Comparison of ENCODE assay signal across 9 cellular contexts in the genomic region with DNA sequence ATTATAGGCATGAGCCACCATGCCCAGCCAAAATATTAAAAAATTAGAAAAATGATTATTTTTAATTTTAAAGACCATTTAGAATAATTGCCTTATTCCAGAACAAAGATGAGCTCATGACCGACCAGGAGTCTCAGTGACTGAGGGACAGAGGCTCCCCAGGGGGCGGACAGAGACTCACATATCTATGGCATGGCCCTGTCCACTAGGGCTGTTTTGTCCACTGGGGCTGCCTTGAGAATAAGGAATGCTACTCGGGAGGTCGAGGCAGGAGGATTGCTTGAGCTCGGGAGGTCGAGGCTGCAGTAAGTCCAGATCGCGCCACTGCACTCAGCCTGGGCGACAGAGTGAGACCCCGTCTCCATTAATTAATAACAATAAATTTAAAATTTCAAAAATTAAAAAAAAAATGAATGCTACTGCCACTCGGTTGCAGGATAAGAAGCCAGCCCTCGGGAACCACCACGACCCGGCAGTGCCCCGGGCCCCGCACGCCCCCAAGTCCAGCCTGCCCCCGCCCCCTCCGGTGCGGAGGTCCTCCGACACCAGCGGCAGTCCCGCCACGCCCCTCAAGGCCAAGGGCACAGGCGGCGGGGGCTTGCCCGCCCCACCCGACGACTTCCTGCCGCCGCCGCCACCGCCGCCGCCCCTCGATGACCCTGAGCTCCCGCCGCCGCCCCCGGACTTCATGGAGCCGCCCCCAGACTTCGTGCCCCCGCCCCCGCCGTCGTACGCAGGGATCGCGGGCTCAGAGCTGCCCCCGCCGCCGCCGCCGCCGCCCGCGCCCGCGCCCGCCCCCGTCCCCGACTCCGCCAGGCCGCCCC.
DNase-seq lines count a peak whose midpoint lies in the region; ATAC-seq and TF ChIP-seq lines count a peak whose summit lies in the region.
"Had no signal": no experiment of that assay in that cellular context is flagged by ENCODE, and none has a peak within 500 bp of the region (broad histone marks: within the 10 kb centered on the region; RNA-seq: fewer than 3 reads in every experiment).

No MANE protein-coding gene starts in this region.

- CTCF ChIA-PET in activated CD4-positive, alpha-beta memory T cell treated with anti-CD3 and anti-CD28 coated beads for 36 hours (lab: Charles Lee), result interaction anchor here (1.3 kb wide), 1 partner anchor 232 kb away, joined by 4 read pairs; no protein-coding TSS in a partner anchor

- H3K9me3 Mint-ChIP-seq in activated CD4-positive, alpha-beta memory T cell treated with anti-CD3 and anti-CD28 coated beads for 36 hours, result no peaks in the 10 kb centered on the region
- H3K9me3 Mint-ChIP-seq: activated CD4-positive, alpha-beta T cell treated with anti-CD3 and anti-CD28 coated beads, Interleukin-2, amount 10 ng/mL, durations not matched to agents 24 days and 14 days had no signal

- POLR2A ChIA-PET in activated CD4-positive, alpha-beta memory T cell treated with anti-CD3 and anti-CD28 coated beads for 36 hours (lab: Charles Lee), result no interaction called here

- H3K4me3 ChIP-seq in right cardiac atrium (ENCODE audit: low read length), result peak overlapping the region; percentile 71
- H3K4me3 ChIP-seq in prostate gland, result peak overlapping the region; percentile 6 to 30

- ATAC-seq in right cardiac atrium, result peak; percentile 72 to 88

- intact Hi-C loops in right cardiac atrium (cut with DNase I) (no loop called here), prostate gland (cut with DNase I) (no loop called here)
- intact Hi-C loops in activated CD4-positive, alpha-beta memory T cell treated with anti-CD3 and anti-CD28 coated beads for 36 hours (cut with micrococcal nuclease), result no loop called here

- H3K4me1 Mint-ChIP-seq in activated CD4-positive, alpha-beta memory T cell treated with anti-CD3 and anti-CD28 coated beads for 36 hours (ENCODE audit: low read depth), result no peaks in the 10 kb centered on the region
- H3K4me1 Mint-ChIP-seq: activated CD4-positive, alpha-beta T cell treated with anti-CD3 and anti-CD28 coated beads, Interleukin-2, amount 10 ng/mL, durations not matched to agents 24 days and 14 days had no signal

- no peak overlapping the region for H3K27ac ChIP-seq in right cardiac atrium (ENCODE audit: low read length)
- no peak overlapping the region for H3K27ac ChIP-seq in prostate gland

- H3K4me3 Mint-ChIP-seq in activated CD4-positive, alpha-beta memory T cell treated with anti-CD3 and anti-CD28 coated beads for 36 hours, result no peak overlapping the region
- H3K4me3 Mint-ChIP-seq: activated CD4-positive, alpha-beta T cell treated with anti-CD3 and anti-CD28 coated beads, Interleukin-2, amount 10 ng/mL, durations not matched to agents 24 days and 14 days had no signal

- H3K27me3 Mint-ChIP-seq in activated CD4-positive, alpha-beta memory T cell treated with anti-CD3 and anti-CD28 coated beads for 36 hours, result no peaks in the 10 kb centered on the region
- H3K27me3 Mint-ChIP-seq: activated CD4-positive, alpha-beta T cell treated with anti-CD3 and anti-CD28 coated beads, Interleukin-2, amount 10 ng/mL, durations not matched to agents 24 days and 14 days had no signal

- no peak for TF ChIP-seq CTCF in prostate gland (IDR thresholded peaks at IDR 0.05)

- no peaks in the 10 kb centered on the region for H3K4me1 ChIP-seq in ES-I3 (ENCODE audit: insufficient read depth, low read length)
- no peaks in the 10 kb centered on the region for H3K4me1 ChIP-seq in right cardiac atrium (ENCODE audit: control insufficient read depth, insufficient read depth, low read length)
- H3K4me1 ChIP-seq in prostate gland (replicated peaks), result no peaks in the 10 kb centered on the region

- peak overlapping the region; percentile 60; the same call in 1 of the 2 replicates for H3K9ac ChIP-seq in ES-I3 (ENCODE audit: low read depth, low read length)

- no peak overlapping the region for H3K27ac Mint-ChIP-seq in activated CD4-positive, alpha-beta memory T cell treated with anti-CD3 and anti-CD28 coated beads for 36 hours
- H3K27ac Mint-ChIP-seq: activated CD4-positive, alpha-beta T cell treated with anti-CD3 and anti-CD28 coated beads, Interleukin-2, amount 10 ng/mL, durations not matched to agents 24 days and 14 days had no signal

- H3K36me3 ChIP-seq in ES-I3 (ENCODE audit: insufficient read depth, low read length) (no peaks in the 10 kb centered on the region), prostate gland (no peaks in the 10 kb centered on the region)

- no peak for TF ChIP-seq POLR2A in prostate gland (IDR thresholded peaks at IDR 0.05)

- peaks cover 64% of the 10 kb centered on the region for H3K36me3 Mint-ChIP-seq in activated CD4-positive, alpha-beta memory T cell treated with anti-CD3 and anti-CD28 coated beads for 36 hours

- in situ Hi-C loops in SK-MEL-5 (cut with HindIII; ENCODE audit: low pct_unique_long_range_greater_than_20kb, low sequenced_read_pairs), result no loop called here

- no peaks in the 10 kb centered on the region for H3K27me3 ChIP-seq in right cardiac atrium (ENCODE audit: control insufficient read depth, insufficient read depth)
- peaks cover 4% of the 10 kb centered on the region for H3K27me3 ChIP-seq in prostate gland (replicated peaks; ENCODE audit: insufficient read depth)

- H3K9me3 ChIP-seq in ES-I3 (ENCODE audit: control insufficient read depth, insufficient read depth, low read length) (no peaks in the 10 kb centered on the region), right cardiac atrium (ENCODE audit: control insufficient read depth, low read length) (no peaks in the 10 kb centered on the region), prostate gland (no peaks in the 10 kb centered on the region)

- WGBS in right cardiac atrium, result 25% methylated on average over 64 of the region's 64 CpGs
- WGBS in prostate gland, result 23% methylated on average over 49 of the region's 64 CpGs

- DNase-seq in SK-MEL-5 (ENCODE audit: low read depth, low spot score), result peak; percentile 38
- DNase-seq in right cardiac atrium, result peak; percentile 40 to 77 (median 67)
- DNase-seq in prostate gland (ENCODE audit: low spot score), result no peak
- DNase-seq in cerebellar cortex (ENCODE audit: low spot score), result no peak
- no peak for DNase-seq in activated CD4-positive, alpha-beta T cell treated with anti-CD3 and anti-CD28 coated beads, Interleukin-2, amount 50 U/mL, for 1 hour
- no peak for DNase-seq in activated CD4-positive, alpha-beta memory T cell treated with anti-CD3 and anti-CD28 coated beads for 36 hours
- no peak for DNase-seq in activated CD8-positive, alpha-beta memory T cell treated with anti-CD3 and anti-CD28 coated beads, Interleukin-2, amount 50 U/mL, for 4 hours
- DNase-seq: activated CD4-positive, alpha-beta T cell treated with anti-CD3 and anti-CD28 coated beads, Interleukin-2, amount 10 ng/mL, durations not matched to agents 24 days and 14 days had no signal

Comparison
In these comparisons a context has a peak if more than half of its experiments do, and no peak if none do; other contexts are left out.
1. DNase-seq: peak in SK-MEL-5 (single experiment) and right cardiac atrium (3 of 3); none in prostate gland (single experiment), cerebellar cortex (single experiment), activated CD4-positive, alpha-beta T cell treated with anti-CD3 and anti-CD28 coated beads, Interleukin-2, amount 50 U/mL, for 1 hour (single experiment), activated CD4-positive, alpha-beta memory T cell treated with anti-CD3 and anti-CD28 coated beads for 36 hours (single experiment) and activated CD8-positive, alpha-beta memory T cell treated with anti-CD3 and anti-CD28 coated beads, Interleukin-2, amount 50 U/mL, for 4 hours (single experiment).